Comparison of ENCODE assay signal across 11 cellular contexts in genomic region chr9:129630967-129631672, GRCh38. TPM values are rescaled to one million over a fixed set of nuclear protein-coding genes. Genes with fewer than 3 reads are reported as not detected.
A peak's percentile ranks its signal among the peaks of the same experiment; 100 is the strongest.
DNase-seq lines count a peak whose midpoint lies in the region; ATAC-seq and TF ChIP-seq lines count a peak whose summit lies in the region.
"Had no signal": no experiment of that assay in that cellular context is flagged by ENCODE, and none has a peak within 500 bp of the region (broad histone marks: within the 10 kb centered on the region; RNA-seq: fewer than 3 reads in every experiment).

No MANE protein-coding gene starts in this region.

- DNase-seq in CD4-positive, alpha-beta memory T cell = no peak
- DNase-seq in WTC11 (ENCODE audit: low spot score) (no peak), sciatic nerve (ENCODE audit: low spot score) (no peak), NCI-H2107 (lab: John Stamatoyannopoulos, UW) (no peak)
- DNase-seq: NCI-H446 treated with DMSO at 0.1 percent for 48 hours, SW 1271, upper lobe of left lung had no signal

- no peak overlapping the region for H3K27ac ChIP-seq in CD4-positive, alpha-beta memory T cell (ENCODE audit: low read depth, low read length)
- peak overlapping the region; percentile 26 to 31 for H3K27ac ChIP-seq in esophagus (ENCODE audit: low read depth in 2 of 2, low read length in 1 of 2)
- H3K27ac ChIP-seq: upper lobe of left lung had no signal

- ATAC-seq in WTC11 (peak; percentile 20; the same call in 1 of the 2 replicates), HG03520 (IDR thresholded peaks at IDR 0.05; ENCODE audit: unreplicated experiment) (no peak), HG03039 (IDR thresholded peaks at IDR 0.05; ENCODE audit: unreplicated experiment) (no peak), sciatic nerve (no peak)

- POLR2A ChIA-PET in CD4-positive, alpha-beta memory T cell (lab: Charles Lee; ENCODE audit: partially characterized antibody) = interaction anchor here (0.8 kb wide), 1 partner anchor 453 kb away, joined by 3 read pairs; the partner anchor contains the start of gene IER5L
- POLR2A ChIA-PET in WTC11 (lab: Charles Lee) = no interaction called here

- H3K36me3 Mint-ChIP-seq in CD4-positive, alpha-beta memory T cell = peaks cover 13 to 59% of the 10 kb centered on the region in 2 donors
- H3K36me3 Mint-ChIP-seq in WTC11 = peaks cover 32% of the 10 kb centered on the region
- H3K36me3 Mint-ChIP-seq in nephron (ENCODE audit: low read depth) = peaks cover 26% of the 10 kb centered on the region

- H3K9me3 ChIP-seq in CD4-positive, alpha-beta memory T cell (ENCODE audit: control insufficient read depth in 1 of 2, low read length in 2 of 2) = no peaks in the 10 kb centered on the region
- no peaks in the 10 kb centered on the region for H3K9me3 ChIP-seq in esophagus (ENCODE audit: control insufficient read depth in 2 of 2, insufficient read depth in 1 of 2, low read depth in 1 of 2, low read length in 1 of 2)
- H3K9me3 ChIP-seq: upper lobe of left lung had no signal

- H3K4me1 Mint-ChIP-seq in CD4-positive, alpha-beta memory T cell = peaks cover 30 to 62% (median 48%) of the 10 kb centered on the region in 4 donors
- H3K4me1 Mint-ChIP-seq in WTC11 = peaks cover 41% of the 10 kb centered on the region
- H3K4me1 Mint-ChIP-seq in nephron = peaks cover 47% of the 10 kb centered on the region

- intact Hi-C loops in CD4-positive, alpha-beta memory T cell (cut with micrococcal nuclease) = no loop called here
- intact Hi-C loops in sciatic nerve (cut with DNase I) = no loop called here

- peak overlapping the region in 1 of 8 donors; percentile 29 for H3K4me3 Mint-ChIP-seq in CD4-positive, alpha-beta memory T cell
- H3K4me3 Mint-ChIP-seq in WTC11 = no peak overlapping the region; the same call in 1 of the 2 replicates
- peak overlapping the region in 2 of 3 experiments; percentile 22 to 23 for H3K4me3 Mint-ChIP-seq in nephron

- H3K27me3 Mint-ChIP-seq in CD4-positive, alpha-beta memory T cell = no peaks in the 10 kb centered on the region
- H3K27me3 Mint-ChIP-seq in WTC11 (ENCODE audit: low read depth) (no peaks in the 10 kb centered on the region), nephron (ENCODE audit: low read depth) (no peaks in the 10 kb centered on the region)

- 55 to 64% methylated on average over 21 of the region's 21 CpGs for WGBS in esophagus, 2 donors

- peak overlapping the region in 6 of 7 donors; percentile 48 to 80 (median 72) for H3K27ac Mint-ChIP-seq in CD4-positive, alpha-beta memory T cell
- H3K27ac Mint-ChIP-seq in WTC11 (peak overlapping the region; percentile 68; the same call in 1 of the 2 replicates), nephron (peak overlapping the region; percentile 11 to 62 (median 60))

- CTCF ChIA-PET in CD4-positive, alpha-beta memory T cell (lab: Charles Lee; ENCODE audit: partially characterized antibody) = interaction anchor here (1.3 to 3.0 kb wide), 3 partner anchors 9 to 499 kb away, joined by 4 to 9 read pairs (median 5); partner anchors contain the start of gene C9orf50
- CTCF ChIA-PET in WTC11 (lab: Charles Lee) = interaction anchor here (0.7 to 2.2 kb wide), 8 partner anchors 11 to 499 kb away, joined by 3 to 9 read pairs (median 4); no protein-coding TSS in a partner anchor

- no peak overlapping the region for H3K4me3 ChIP-seq in CD4-positive, alpha-beta memory T cell (ENCODE audit: low read length in 2 of 2)
- peak overlapping the region in 1 of 2 donors; percentile 10 for H3K4me3 ChIP-seq in esophagus (ENCODE audit: low read depth in 1 of 2, low read length in 2 of 2)
- H3K4me3 ChIP-seq: upper lobe of left lung had no signal

- peaks cover 33% of the 10 kb centered on the region for H3K36me3 ChIP-seq in CD4-positive, alpha-beta memory T cell (ENCODE audit: insufficient read depth, low read length)
- H3K36me3 ChIP-seq in esophagus (ENCODE audit: control insufficient read depth in 2 of 2, insufficient read depth in 2 of 2, low read length in 1 of 2) = peaks cover 13 to 32% of the 10 kb centered on the region in 2 donors

- no peak for TF ChIP-seq CTCF in WTC11 (IDR thresholded peaks at IDR 0.05)
- no peak for TF ChIP-seq CTCF in nephron (IDR thresholded peaks at IDR 0.05; ENCODE audit: unreplicated experiment in 3 of 3)

- peaks cover 29% of the 10 kb centered on the region for H3K4me1 ChIP-seq in CD4-positive, alpha-beta memory T cell (ENCODE audit: insufficient read depth, low read length)
- peaks cover 20 to 27% of the 10 kb centered on the region in 2 donors for H3K4me1 ChIP-seq in esophagus (ENCODE audit: control insufficient read depth in 2 of 2, insufficient read depth in 2 of 2, low read length in 1 of 2)

- no peaks in the 10 kb centered on the region for H3K27me3 ChIP-seq in CD4-positive, alpha-beta memory T cell (ENCODE audit: insufficient read depth, low read length)
- H3K27me3 ChIP-seq in esophagus (ENCODE audit: control insufficient read depth in 1 of 2, insufficient read depth in 2 of 2, low read length in 2 of 2) = no peaks in the 10 kb centered on the region
- H3K27me3 ChIP-seq: upper lobe of left lung had no signal

- H3K9me3 Mint-ChIP-seq in CD4-positive, alpha-beta memory T cell = no peaks in the 10 kb centered on the region
- H3K9me3 Mint-ChIP-seq in WTC11 (no peaks in the 10 kb centered on the region), nephron (no peaks in the 10 kb centered on the region)

TF ChIP-seq in WTC11, 78 proteins besides CTCF, POLR2A, EP300 and RAD21 (continues in another document):
- TF ChIP-seq TEAD1 (CRISPR knock-in tag; IDR thresholded peaks at IDR 0.05) = no peak
- TF ChIP-seq IRF1 (CRISPR knock-in tag; IDR thresholded peaks at IDR 0.05) = no peak
- TF ChIP-seq ZNF281 (CRISPR knock-in tag; IDR thresholded peaks at IDR 0.05) = no peak
- TF ChIP-seq ETV6 (CRISPR knock-in tag; IDR thresholded peaks at IDR 0.05) = no peak
- no peak for TF ChIP-seq ZNF121 (CRISPR knock-in tag; IDR thresholded peaks at IDR 0.05)
- TF ChIP-seq, protein P1, sequence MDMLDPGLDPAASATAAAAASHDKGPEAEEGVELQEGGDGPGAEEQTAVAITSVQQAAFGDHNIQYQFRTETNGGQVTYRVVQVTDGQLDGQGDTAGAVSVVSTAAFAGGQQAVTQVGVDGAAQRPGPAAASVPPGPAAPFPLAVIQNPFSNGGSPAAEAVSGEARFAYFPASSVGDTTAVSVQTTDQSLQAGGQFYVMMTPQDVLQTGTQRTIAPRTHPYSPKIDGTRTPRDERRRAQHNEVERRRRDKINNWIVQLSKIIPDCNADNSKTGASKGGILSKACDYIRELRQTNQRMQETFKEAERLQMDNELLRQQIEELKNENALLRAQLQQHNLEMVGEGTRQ (CRISPR knock-in tag; IDR thresholded peaks at IDR 0.05) = no peak
- no peak for TF ChIP-seq SP1 (CRISPR knock-in tag; conservative IDR thresholded peaks at IDR 0.05)
- no peak for TF ChIP-seq ZBTB43 (CRISPR knock-in tag; IDR thresholded peaks at IDR 0.05)
- no peak for TF ChIP-seq ZNF671 (CRISPR knock-in tag; IDR thresholded peaks at IDR 0.05)

RNA-seq across cellular contexts. Expression of gene NTMT1, which starts 5.2 kb away (rescaled TPM):
- total RNA-seq in CD4-positive, alpha-beta memory T cell = 10 to 100 TPM; 45.0 to 45.3 TPM
- 10 to 100 TPM; 48.4 to 55.1 TPM for polyA plus RNA-seq in CD4-positive, alpha-beta memory T cell
- total RNA-seq in WTC11 (2021) (55.4 to 71.1 TPM (median 58.1 TPM) in 3 replicates), sciatic nerve (28.0 TPM)
- 10 to 100 TPM; 14.2 to 30.6 TPM for polyA plus RNA-seq in esophagus

RNA-seq across cellular contexts. Expression of gene C9orf50, which starts 10.2 kb away (rescaled TPM):
- not detected for total RNA-seq in CD4-positive, alpha-beta memory T cell
- not detected for polyA plus RNA-seq in CD4-positive, alpha-beta memory T cell
- total RNA-seq in WTC11 (2021) = 0.11 TPM in 1 of 3 replicates, not detected in the others
- polyA plus RNA-seq in esophagus = under 1 TPM in 1 of 2 donors, not detected in 1; 0.05 TPM
- total RNA-seq in sciatic nerve = 2.2 TPM
- total RNA-seq: upper lobe of left lung had no signal

RNA-seq across cellular contexts. Expression of gene ASB6, which starts 10.8 kb away (rescaled TPM):
- total RNA-seq in CD4-positive, alpha-beta memory T cell = 10 to 100 TPM; 33.0 to 33.1 TPM
- polyA plus RNA-seq in CD4-positive, alpha-beta memory T cell = 10 to 100 TPM; 17.3 to 29.7 TPM
- total RNA-seq in WTC11 (2021) (19.3 to 20.0 TPM (median 19.7 TPM) in 3 replicates), sciatic nerve (18.6 TPM)
- polyA plus RNA-seq in esophagus = 10 to 100 TPM; 14.4 to 15.1 TPM

RNA-seq across cellular contexts. Expression of gene PRRX2, which starts 34.3 kb away (rescaled TPM):
- not detected for total RNA-seq in CD4-positive, alpha-beta memory T cell
- not detected for polyA plus RNA-seq in CD4-positive, alpha-beta memory T cell
- total RNA-seq in WTC11 (2021) (6.9 to 10.7 TPM (median 8.2 TPM) in 3 replicates), sciatic nerve (13.2 TPM)
- polyA plus RNA-seq in esophagus = 1 to 10 TPM; 1.7 to 3.6 TPM
